Comparison of ENCODE assay signal across 17 cellular contexts in the genomic region with DNA sequence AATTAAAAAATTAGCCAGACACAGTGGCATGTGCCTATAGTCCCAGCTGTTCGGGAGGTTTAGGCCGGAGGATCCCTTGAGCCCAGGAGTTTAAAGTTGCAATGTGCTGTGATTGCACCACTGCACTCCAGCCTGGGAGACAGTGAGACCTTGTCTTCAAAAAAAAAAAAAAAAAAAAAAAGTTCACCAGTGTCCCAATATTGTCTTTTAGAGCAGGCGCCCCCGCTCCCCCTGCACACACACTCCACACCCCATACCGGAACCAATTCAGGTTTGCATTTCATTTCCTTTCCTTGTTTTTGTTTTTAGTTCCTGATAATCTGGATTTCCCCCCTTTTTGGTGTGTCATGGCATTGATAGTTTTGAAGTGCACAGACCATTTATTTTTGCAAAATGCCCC. TPM values are rescaled to one million over a fixed set of nuclear protein-coding genes. Genes with fewer than 3 reads are reported as not detected.
DNase-seq lines count a peak whose midpoint lies in the region; ATAC-seq lines count a peak whose summit lies in the region.
"Had no signal": no experiment of that assay in that cellular context is flagged by ENCODE, and none has a peak within 500 bp of the region (broad histone marks: within the 10 kb centered on the region; RNA-seq: fewer than 3 reads in every experiment).

No MANE protein-coding gene starts in this region.

- H3K27ac Mint-ChIP-seq in activated CD4-positive, alpha-beta T cell treated with anti-CD3 and anti-CD28 coated beads for 36 hours, result peak overlapping the region; percentile 26
- H3K27ac Mint-ChIP-seq in activated T-helper 1 cell treated with anti-CD3 and anti-CD28 coated beads, Interleukin-12 subunit alpha, Interleukin-12 subunit beta, Interleukin-2, Interleukin-4 antibody, amounts not matched to agents 30 ng/mL and 10 ng/mL and 1 ng/mL, durations not matched to agents 14 hours and 24 hours and 36 hours, result peak overlapping the region; percentile 85
- H3K27ac Mint-ChIP-seq: type B pancreatic cell had no signal

- H3K4me3 Mint-ChIP-seq in activated CD4-positive, alpha-beta T cell treated with anti-CD3 and anti-CD28 coated beads for 36 hours, result no peak overlapping the region
- peak overlapping the region; percentile 31 for H3K4me3 Mint-ChIP-seq in activated T-helper 1 cell treated with anti-CD3 and anti-CD28 coated beads, Interleukin-12 subunit alpha, Interleukin-12 subunit beta, Interleukin-2, Interleukin-4 antibody, amounts not matched to agents 30 ng/mL and 10 ng/mL and 1 ng/mL, durations not matched to agents 14 hours and 24 hours and 36 hours
- H3K4me3 Mint-ChIP-seq: type B pancreatic cell had no signal

- peaks cover 43% of the 10 kb centered on the region for H3K4me1 Mint-ChIP-seq in activated CD4-positive, alpha-beta T cell treated with anti-CD3 and anti-CD28 coated beads for 36 hours
- H3K4me1 Mint-ChIP-seq in activated T-helper 1 cell treated with anti-CD3 and anti-CD28 coated beads, Interleukin-12 subunit alpha, Interleukin-12 subunit beta, Interleukin-2, Interleukin-4 antibody, amounts not matched to agents 30 ng/mL and 10 ng/mL and 1 ng/mL, durations not matched to agents 14 hours and 24 hours and 36 hours (ENCODE audit: low read depth), result peaks cover 48% of the 10 kb centered on the region

- 94 to 100% methylated on average over 2 of the region's 5 CpGs for WGBS in mesodermal cell (ENCODE audit: insufficient coverage in 2 of 2), 2 experiments

- CTCF ChIA-PET in activated CD4-positive, alpha-beta T cell treated with anti-CD3 and anti-CD28 coated beads for 36 hours (lab: Charles Lee), result no interaction called here

- H3K9me3 Mint-ChIP-seq in activated CD4-positive, alpha-beta T cell treated with anti-CD3 and anti-CD28 coated beads for 36 hours (ENCODE audit: low read depth), result peaks cover 14% of the 10 kb centered on the region
- H3K9me3 Mint-ChIP-seq in activated T-helper 1 cell treated with anti-CD3 and anti-CD28 coated beads, Interleukin-12 subunit alpha, Interleukin-12 subunit beta, Interleukin-2, Interleukin-4 antibody, amounts not matched to agents 30 ng/mL and 10 ng/mL and 1 ng/mL, durations not matched to agents 14 hours and 24 hours and 36 hours, result peaks cover 12% of the 10 kb centered on the region

- H3K27me3 Mint-ChIP-seq in activated CD4-positive, alpha-beta T cell treated with anti-CD3 and anti-CD28 coated beads for 36 hours, result no peaks in the 10 kb centered on the region
- H3K27me3 Mint-ChIP-seq in activated T-helper 1 cell treated with anti-CD3 and anti-CD28 coated beads, Interleukin-12 subunit alpha, Interleukin-12 subunit beta, Interleukin-2, Interleukin-4 antibody, amounts not matched to agents 30 ng/mL and 10 ng/mL and 1 ng/mL, durations not matched to agents 14 hours and 24 hours and 36 hours (ENCODE audit: insufficient read depth), result no peaks in the 10 kb centered on the region
- H3K27me3 Mint-ChIP-seq: type B pancreatic cell had no signal

- H3K27ac ChIP-seq in mesodermal cell (ENCODE audit: low read depth, low read length, severe bottlenecking), result peak overlapping the region; percentile 64
- H3K27ac ChIP-seq: 22Rv1, C4-2B, gastroesophageal sphincter, parathyroid adenoma had no signal

- H3K4me3 ChIP-seq in mesodermal cell (ENCODE audit: extremely low read depth, insufficient read depth, low read length, poor library complexity, severe bottlenecking), result no peak overlapping the region
- H3K4me3 ChIP-seq: gastroesophageal sphincter had no signal

- H3K36me3 Mint-ChIP-seq in activated CD4-positive, alpha-beta T cell treated with anti-CD3 and anti-CD28 coated beads for 36 hours (ENCODE audit: low read depth), result peaks cover 75% of the 10 kb centered on the region
- H3K36me3 Mint-ChIP-seq in activated T-helper 1 cell treated with anti-CD3 and anti-CD28 coated beads, Interleukin-12 subunit alpha, Interleukin-12 subunit beta, Interleukin-2, Interleukin-4 antibody, amounts not matched to agents 30 ng/mL and 10 ng/mL and 1 ng/mL, durations not matched to agents 14 hours and 24 hours and 36 hours (ENCODE audit: low read depth), result peaks cover 65% of the 10 kb centered on the region

- POLR2A ChIA-PET in activated CD4-positive, alpha-beta T cell treated with anti-CD3 and anti-CD28 coated beads for 36 hours (lab: Charles Lee), result no interaction called here

- H3K4me1 ChIP-seq in mesodermal cell (ENCODE audit: control insufficient read depth, insufficient read depth, low read length, poor library complexity, severe bottlenecking), result peaks cover 22% of the 10 kb centered on the region
- H3K4me1 ChIP-seq: gastroesophageal sphincter, parathyroid adenoma had no signal

- peaks cover 11% of the 10 kb centered on the region for H3K9me3 ChIP-seq in mesodermal cell (ENCODE audit: control insufficient read depth, low read length)
- H3K9me3 ChIP-seq: gastroesophageal sphincter had no signal

- peaks cover 94% of the 10 kb centered on the region for H3K36me3 ChIP-seq in mesodermal cell (ENCODE audit: control insufficient read depth, insufficient read depth, low read length)

- intact Hi-C loops in activated CD4-positive, alpha-beta T cell treated with anti-CD3 and anti-CD28 coated beads for 36 hours (cut with DNase I, micrococcal nuclease), result no loop called here
- intact Hi-C loops in activated T-helper 1 cell treated with anti-CD3 and anti-CD28 coated beads, Interleukin-12 subunit alpha, Interleukin-12 subunit beta, Interleukin-2, Interleukin-4 antibody, amounts not matched to agents 30 ng/mL and 10 ng/mL and 1 ng/mL, durations not matched to agents 14 hours and 24 hours and 36 hours (cut with micrococcal nuclease), result no loop called here

- no peak for ATAC-seq in activated CD4-positive, alpha-beta T cell treated with anti-CD3 and anti-CD28 coated beads for 36 hours
- ATAC-seq in HG03432 (IDR thresholded peaks at IDR 0.05; ENCODE audit: unreplicated experiment), result peak; percentile 24
- ATAC-seq in GM18873 (IDR thresholded peaks at IDR 0.05; ENCODE audit: low FRiP score, unreplicated experiment), result no peak
- ATAC-seq in HG02759 (IDR thresholded peaks at IDR 0.05; ENCODE audit: unreplicated experiment), result no peak
- ATAC-seq: gastroesophageal sphincter, left lobe of liver had no signal

- DNase-seq in activated CD4-positive, alpha-beta T cell treated with anti-CD3 and anti-CD28 coated beads for 36 hours, result no peak
- DNase-seq in activated CD4-positive, alpha-beta T cell treated with anti-CD3 and anti-CD28 coated beads for 1 hour, result no peak
- DNase-seq in activated T-helper 1 cell treated with anti-CD3 and anti-CD28 coated beads, Interleukin-12 subunit alpha, Interleukin-12 subunit beta, Interleukin-2, Interleukin-4 antibody, amounts not matched to agents 30 ng/mL and 10 ng/mL and 1 ng/mL, durations not matched to agents 14 hours and 24 hours and 36 hours (ENCODE audit: low spot score), result no peak
- no peak for DNase-seq in NCI-H2029 (lab: John Stamatoyannopoulos, UW)
- DNase-seq: activated CD8-positive, alpha-beta memory T cell treated with anti-CD3 and anti-CD28 coated beads, Interleukin-2, amount 50 U/mL, for 48 hours; amygdala; T-helper 1 cell had no signal

RNA-seq across cellular contexts. Expression of gene TMEM87B, which starts 10.4 kb away (rescaled TPM):
- 10 to 100 TPM; 14.5 to 17.6 TPM for total RNA-seq in activated CD4-positive, alpha-beta T cell treated with anti-CD3 and anti-CD28 coated beads for 36 hours
- total RNA-seq in activated T-helper 1 cell treated with anti-CD3 and anti-CD28 coated beads, Interleukin-12 subunit alpha, Interleukin-12 subunit beta, Interleukin-2, Interleukin-4 antibody, amounts not matched to agents 30 ng/mL and 10 ng/mL and 1 ng/mL, durations not matched to agents 14 hours and 24 hours and 36 hours, result 15.0 and 16.6 TPM in 2 replicates
- 41.9 TPM for polyA plus RNA-seq in mesodermal cell (2013, experiment 1 of 2)
- polyA plus RNA-seq in mesodermal cell (2013, experiment 2 of 2), result 40.2 TPM
